Comparison of ENCODE assay signal across 10 cellular contexts in genomic region chr2:239318091-239318725, GRCh38.
DNase-seq lines count a peak whose midpoint lies in the region; ATAC-seq and TF ChIP-seq lines count a peak whose summit lies in the region.
"Had no signal": no experiment of that assay in that cellular context is flagged by ENCODE, and none has a peak within 500 bp of the region (broad histone marks: within the 10 kb centered on the region; RNA-seq: fewer than 3 reads in every experiment).

No MANE protein-coding gene starts in this region.

- H3K4me3 ChIP-seq in BLaER1 treated with 17β-estradiol and CSF1 and Interleukin-3, amounts not matched to agents 10 nM and 100 nM = no peak overlapping the region

- H3K9me3 Mint-ChIP-seq in glutamatergic neuron (ENCODE audit: unreplicated experiment) = peaks cover 2% of the 10 kb centered on the region

- H3K4me1 ChIP-seq in BLaER1 treated with 17β-estradiol and CSF1 and Interleukin-3, amounts not matched to agents 10 nM and 100 nM = peaks cover 47 to 54% (median 51%) of the 10 kb centered on the region in 10 experiments

- TF ChIP-seq CTCF in glutamatergic neuron (IDR thresholded peaks at IDR 0.05; ENCODE audit: partially characterized antibody, unreplicated experiment) = no peak

- H3K4me2 ChIP-seq in BLaER1 treated with 17β-estradiol and CSF1 and Interleukin-3, amounts not matched to agents 10 nM and 100 nM = peak overlapping the region; percentile 59 to 80 (median 70); a peak in 17 of 22 replicates

- H3K4me1 Mint-ChIP-seq in glutamatergic neuron (ENCODE audit: low read depth, unreplicated experiment) = peaks cover 43% of the 10 kb centered on the region

- H3K36me3 Mint-ChIP-seq in glutamatergic neuron (ENCODE audit: unreplicated experiment) = peaks cover 15% of the 10 kb centered on the region

- H3K9me3 ChIP-seq in BLaER1 treated with 17β-estradiol and CSF1 and Interleukin-3, amounts not matched to agents 10 nM and 100 nM (replicated peaks in 1 of 11) = peaks cover 31 to 56% (median 46%) of the 10 kb centered on the region in 11 experiments

- peak; percentile 32 for DNase-seq in activated CD8-positive, alpha-beta memory T cell treated with anti-CD3 and anti-CD28 coated beads, Interleukin-2, amount 50 U/mL, for 48 hours
- no peak for DNase-seq in glutamatergic neuron
- peak; percentile 5 for DNase-seq in posterior vena cava (ENCODE audit: low spot score)
- DNase-seq in NCI-H510A (lab: John Stamatoyannopoulos, UW) = no peak
- no peak for DNase-seq in GM19238 (ENCODE audit: insufficient read length, low spot score)
- DNase-seq: activated gamma-delta T cell treated with Interleukin-2 at 50 U/mL for 16 hours, NCI-H1417 treated with DMSO at 0.1 percent for 48 hours had no signal

- H3K27ac ChIP-seq in BLaER1 treated with 17β-estradiol and CSF1 and Interleukin-3, amounts not matched to agents 10 nM and 100 nM = peak overlapping the region in 4 of 11 experiments; percentile 9 to 69 (median 44); a peak in 4 of 22 replicates

- ATAC-seq in GM19023 (IDR thresholded peaks at IDR 0.05; ENCODE audit: unreplicated experiment) (no peak), GM21423 (IDR thresholded peaks at IDR 0.05; ENCODE audit: unreplicated experiment) (no peak)

- peaks cover 5% of the 10 kb centered on the region for H3K27me3 Mint-ChIP-seq in glutamatergic neuron (ENCODE audit: unreplicated experiment)

- H3K36me3 ChIP-seq in BLaER1 treated with 17β-estradiol and CSF1 and Interleukin-3, amounts not matched to agents 10 nM and 100 nM = peaks cover 16 to 64% (median 42%) of the 10 kb centered on the region in 11 experiments; a peak in 18 of 22 replicates

- intact Hi-C loops in posterior vena cava (cut with DNase I) = no loop called here

- peak overlapping the region in 1 of 11 experiments; percentile 53; a peak in 1 of 22 replicates for H3K9ac ChIP-seq in BLaER1 treated with 17β-estradiol and CSF1 and Interleukin-3, amounts not matched to agents 10 nM and 100 nM

- H3K27ac Mint-ChIP-seq in glutamatergic neuron (ENCODE audit: unreplicated experiment) = peak overlapping the region; percentile 64

- H3K4me3 Mint-ChIP-seq in glutamatergic neuron (ENCODE audit: unreplicated experiment) = no peak overlapping the region

- peaks cover 4 to 55% (median 8%) of the 10 kb centered on the region in 11 experiments; a peak in 18 of 22 replicates for H4K20me1 ChIP-seq in BLaER1 treated with 17β-estradiol and CSF1 and Interleukin-3, amounts not matched to agents 10 nM and 100 nM

- H3K27me3 ChIP-seq in BLaER1 treated with 17β-estradiol and CSF1 and Interleukin-3, amounts not matched to agents 10 nM and 100 nM = no peaks in the 10 kb centered on the region

Comparison
In these comparisons a context has a peak if more than half of its experiments do, and no peak if none do; other contexts are left out.
1. DNase-seq: peak in activated CD8-positive, alpha-beta memory T cell treated with anti-CD3 and anti-CD28 coated beads, Interleukin-2, amount 50 U/mL, for 48 hours (single experiment) and posterior vena cava (single experiment); none in glutamatergic neuron (single experiment), NCI-H510A (single experiment) and GM19238 (single experiment).